22 cellular contexts compared by ENCODE assay signal in genomic region chr3:39381432-39381831, GRCh38. TPM values are rescaled to one million over a fixed set of nuclear protein-coding genes. Genes with fewer than 3 reads are reported as not detected.
"Had no signal": no experiment of that assay in that cellular context is flagged by ENCODE, and none has a peak within 500 bp of the region (broad histone marks: within the 10 kb centered on the region; RNA-seq: fewer than 3 reads in every experiment).

No MANE protein-coding gene starts in this region.

- H3K4me3 ChIP-seq: breast epithelium, ovary, sigmoid colon, spleen had no signal

- H3K4me1 ChIP-seq: breast epithelium had no signal

- H3K27ac Mint-ChIP-seq: activated naive CD8-positive, alpha-beta T cell treated with anti-CD3 and anti-CD28 coated beads, Interleukin-2, amount 10 ng/mL, durations not matched to agents 7 days and 5 days; dendritic cell treated with granulocyte-macrophage colony-stimulating factor and Interleukin-4, amounts not matched to agents 40 ng/mL and 50 ng/mL, for 4 days; WTC11 had no signal

- DNase-seq: activated CD4-positive, alpha-beta T cell treated with anti-CD3 and anti-CD28 coated beads for 48 hours; activated gamma-delta T cell; activated naive CD8-positive, alpha-beta T cell treated with anti-CD3 and anti-CD28 coated beads, Interleukin-2, amount 10 ng/mL, durations not matched to agents 7 days and 5 days; activated T-cell treated with anti-CD3 and anti-CD28 coated beads, Interleukin-2, amount 50 U/mL, for 4 hours; anterior cingulate cortex; cerebellar nuclear complex; effector memory CD8-positive, alpha-beta T cell; foreskin keratinocyte; glutamatergic neuron; hypothalamus; kidney glomerular epithelial cell; left ventricle myocardium superior; mesenchymal stem cell; ovary; sigmoid colon; SK-N-SH; spleen had no signal

- H3K27me3 Mint-ChIP-seq: activated naive CD8-positive, alpha-beta T cell treated with anti-CD3 and anti-CD28 coated beads, Interleukin-2, amount 10 ng/mL, durations not matched to agents 7 days and 5 days; dendritic cell treated with granulocyte-macrophage colony-stimulating factor and Interleukin-4, amounts not matched to agents 40 ng/mL and 50 ng/mL, for 4 days had no signal

- H3K4me3 Mint-ChIP-seq: activated T-cell treated with anti-CD3 and anti-CD28 coated beads, Interleukin-2, amount 50 U/mL, for 4 hours; dendritic cell treated with granulocyte-macrophage colony-stimulating factor and Interleukin-4, amounts not matched to agents 40 ng/mL and 50 ng/mL, for 4 days had no signal

- ATAC-seq: activated T-cell treated with anti-CD3 and anti-CD28 coated beads, Interleukin-2, amount 50 U/mL, for 4 hours; effector memory CD8-positive, alpha-beta T cell; foreskin keratinocyte; left ventricle myocardium superior; WTC11 had no signal

- H3K9me3 Mint-ChIP-seq: activated naive CD8-positive, alpha-beta T cell treated with anti-CD3 and anti-CD28 coated beads, Interleukin-2, amount 10 ng/mL, durations not matched to agents 7 days and 5 days; activated T-cell treated with anti-CD3 and anti-CD28 coated beads, Interleukin-2, amount 50 U/mL, for 4 hours; dendritic cell treated with granulocyte-macrophage colony-stimulating factor and Interleukin-4, amounts not matched to agents 40 ng/mL and 50 ng/mL, for 4 days; effector memory CD8-positive, alpha-beta T cell; WTC11 had no signal

- H3K9me3 ChIP-seq: breast epithelium, ovary, sigmoid colon, SK-N-SH, spleen had no signal

- H3K36me3 Mint-ChIP-seq: WTC11 had no signal

- H3K27me3 ChIP-seq: breast epithelium, foreskin keratinocyte, ovary, sigmoid colon, spleen had no signal

- H3K27ac ChIP-seq: breast epithelium, foreskin keratinocyte, ovary, sigmoid colon, spleen had no signal

- H3K36me3 ChIP-seq: breast epithelium, ovary, sigmoid colon, spleen had no signal

RNA-seq across cellular contexts. Expression of gene CCR8, which starts 51.9 kb away (rescaled TPM):
- total RNA-seq: breast epithelium, foreskin keratinocyte, left ventricle myocardium superior, ovary, sigmoid colon, urinary bladder had no signal
- polyA plus RNA-seq: foreskin keratinocyte, neural cell, SK-N-SH, urinary bladder had no signal
